Comparison of ENCODE assay signal across 20 cellular contexts in genomic region chr13:102369303-102369702, GRCh38. TPM values are rescaled to one million over a fixed set of nuclear protein-coding genes. Genes with fewer than 3 reads are reported as not detected.
DNase-seq lines count a peak whose midpoint lies in the region; TF ChIP-seq lines count a peak whose summit lies in the region.
"Had no signal": no experiment of that assay in that cellular context is flagged by ENCODE, and none has a peak within 500 bp of the region (broad histone marks: within the 10 kb centered on the region; RNA-seq: fewer than 3 reads in every experiment).

No MANE protein-coding gene starts in this region.

- H3K27me3 Mint-ChIP-seq in CD14-positive monocyte (ENCODE audit: low read depth in 3 of 3) = no peaks in the 10 kb centered on the region

- no peak overlapping the region for H3K4me3 ChIP-seq in epithelial cell of esophagus (ENCODE audit: low read length)
- H3K4me3 ChIP-seq: esophagus muscularis mucosa, smooth muscle cell had no signal

- H3K4me1 Mint-ChIP-seq in CD14-positive monocyte = no peaks in the 10 kb centered on the region
- H3K4me1 Mint-ChIP-seq: activated naive CD4-positive, alpha-beta T cell treated with anti-CD3 and anti-CD28 coated beads, Interleukin-2, amount 10 ng/mL, durations not matched to agents 7 days and 5 days; central memory CD8-positive, alpha-beta T cell had no signal

- DNase-seq in NCI-H510A (lab: John Stamatoyannopoulos, UW) = peak; percentile 0
- DNase-seq in NCI-H510A treated with DMSO at 0.1 percent for 48 hours (lab: John Stamatoyannopoulos, UW) = no peak
- DNase-seq in NCI-H748 (lab: John Stamatoyannopoulos, UW; ENCODE audit: unreplicated experiment) = peak; percentile 76
- peak; percentile 60 for DNase-seq in epithelial cell of esophagus (ENCODE audit: low read depth)
- DNase-seq in CD14-positive monocyte (ENCODE audit: low spot score) = no peak
- DNase-seq in GM13976 (ENCODE audit: low spot score) = no peak
- DNase-seq in activated effector memory CD4-positive, alpha-beta T cell treated with anti-CD3 and anti-CD28 coated beads, Interleukin-2, amount 50 U/mL, for 16 hours = no peak
- no peak for DNase-seq in HK-2 (ENCODE audit: unreplicated experiment)
- DNase-seq: activated CD4-positive, alpha-beta memory T cell treated with anti-CD3 and anti-CD28 coated beads for 36 hours; activated naive CD4-positive, alpha-beta T cell treated with anti-CD3 and anti-CD28 coated beads, Interleukin-2, amount 10 ng/mL, durations not matched to agents 7 days and 5 days; anterior cingulate cortex; DND-41; left ventricle myocardium superior; NCI-H1694; NCI-H524; stimulated activated CD4-positive, alpha-beta T cell treated with anti-CD3 and anti-CD28 coated beads, Interleukin-4, amount 100 ng/mL, for 24 hours; WERI-Rb-1 had no signal

- no peaks in the 10 kb centered on the region for H3K36me3 Mint-ChIP-seq in CD14-positive monocyte
- H3K36me3 Mint-ChIP-seq: activated CD4-positive, alpha-beta memory T cell treated with anti-CD3 and anti-CD28 coated beads for 36 hours; activated naive CD4-positive, alpha-beta T cell treated with anti-CD3 and anti-CD28 coated beads, Interleukin-2, amount 10 ng/mL, durations not matched to agents 7 days and 5 days had no signal

- peaks cover 0 to 3% (median 0%) of the 10 kb centered on the region in 7 donors for H3K9me3 Mint-ChIP-seq in CD14-positive monocyte
- H3K9me3 Mint-ChIP-seq: activated CD4-positive, alpha-beta memory T cell treated with anti-CD3 and anti-CD28 coated beads for 36 hours; activated naive CD4-positive, alpha-beta T cell treated with anti-CD3 and anti-CD28 coated beads, Interleukin-2, amount 10 ng/mL, durations not matched to agents 7 days and 5 days; central memory CD8-positive, alpha-beta T cell had no signal

- H3K27ac Mint-ChIP-seq in CD14-positive monocyte = peak overlapping the region in 1 of 7 donors; percentile 30
- H3K27ac Mint-ChIP-seq: activated CD4-positive, alpha-beta memory T cell treated with anti-CD3 and anti-CD28 coated beads for 36 hours; activated naive CD4-positive, alpha-beta T cell treated with anti-CD3 and anti-CD28 coated beads, Interleukin-2, amount 10 ng/mL, durations not matched to agents 7 days and 5 days had no signal

- H3K4me3 Mint-ChIP-seq in CD14-positive monocyte = no peak overlapping the region
- H3K4me3 Mint-ChIP-seq: activated CD4-positive, alpha-beta memory T cell treated with anti-CD3 and anti-CD28 coated beads for 36 hours; activated naive CD4-positive, alpha-beta T cell treated with anti-CD3 and anti-CD28 coated beads, Interleukin-2, amount 10 ng/mL, durations not matched to agents 7 days and 5 days; central memory CD8-positive, alpha-beta T cell had no signal

- TF ChIP-seq CTCF in epithelial cell of esophagus (IDR thresholded peaks at IDR 0.05; ENCODE audit: insufficient read depth, low read depth, low read length, missing control alignments) (no peak), CD14-positive monocyte (IDR thresholded peaks at IDR 0.05) (no peak), GM13976 (IDR thresholded peaks at IDR 0.05; ENCODE audit: borderline replicate concordance, control extremely low read depth, extremely low read depth, insufficient read depth, missing control alignments) (no peak)

- intact Hi-C loops in CD14-positive monocyte (cut with micrococcal nuclease) = no loop called here

- in situ Hi-C loops in GM13976 (cut with MboI; ENCODE audit: low sequenced_read_pairs, unreplicated experiment) = no loop called here

RNA-seq across cellular contexts. Expression of gene FGF14, which starts 32.5 kb away (rescaled TPM):
- polyA plus RNA-seq in CD14-positive monocyte = not detected

Comparison
In these comparisons a context has a peak if more than half of its experiments do, and no peak if none do; other contexts are left out.
1. DNase-seq: peak in NCI-H510A (single experiment), NCI-H748 (single experiment) and epithelial cell of esophagus (single experiment); none in NCI-H510A treated with DMSO at 0.1 percent for 48 hours (single experiment), CD14-positive monocyte (single experiment), GM13976 (single experiment), activated effector memory CD4-positive, alpha-beta T cell treated with anti-CD3 and anti-CD28 coated beads, Interleukin-2, amount 50 U/mL, for 16 hours (single experiment) and HK-2 (single experiment).